ENCODE assay signal across 2 cellular contexts in genomic region chr12:76006028-76006916, GRCh38.
TF ChIP-seq lines count a peak whose summit lies in the region.

No MANE protein-coding gene starts in this region.

TF ChIP-seq in GM23338, 12 proteins besides CTCF, POLR2A, EP300 and RAD21:
- TF ChIP-seq NANOG (IDR thresholded peaks at IDR 0.05; ENCODE audit: borderline replicate concordance) (no peak), EZH2 (IDR thresholded peaks at IDR 0.05; ENCODE audit: low read depth, unreplicated experiment) (no peak), STAT1 (IDR thresholded peaks at IDR 0.05; ENCODE audit: unreplicated experiment) (no peak), REST (IDR thresholded peaks at IDR 0.05; ENCODE audit: unreplicated experiment) (no peak), ZNF331 (CRISPR knock-in tag; IDR thresholded peaks at IDR 0.05; ENCODE audit: low read depth) (no peak), EZH2phosphoT487 (IDR thresholded peaks at IDR 0.05; ENCODE audit: unreplicated experiment) (no peak), POLR2AphosphoS5 (IDR thresholded peaks at IDR 0.05; ENCODE audit: low read depth) (no peak), CREB1 (CRISPR knock-in tag; IDR thresholded peaks at IDR 0.05; ENCODE audit: low read depth) (no peak), JUNB (IDR thresholded peaks at IDR 0.05; ENCODE audit: unreplicated experiment) (no peak), ZNF114 (CRISPR knock-in tag; IDR thresholded peaks at IDR 0.05) (no peak)
- TF ChIP-seq, protein P1, sequence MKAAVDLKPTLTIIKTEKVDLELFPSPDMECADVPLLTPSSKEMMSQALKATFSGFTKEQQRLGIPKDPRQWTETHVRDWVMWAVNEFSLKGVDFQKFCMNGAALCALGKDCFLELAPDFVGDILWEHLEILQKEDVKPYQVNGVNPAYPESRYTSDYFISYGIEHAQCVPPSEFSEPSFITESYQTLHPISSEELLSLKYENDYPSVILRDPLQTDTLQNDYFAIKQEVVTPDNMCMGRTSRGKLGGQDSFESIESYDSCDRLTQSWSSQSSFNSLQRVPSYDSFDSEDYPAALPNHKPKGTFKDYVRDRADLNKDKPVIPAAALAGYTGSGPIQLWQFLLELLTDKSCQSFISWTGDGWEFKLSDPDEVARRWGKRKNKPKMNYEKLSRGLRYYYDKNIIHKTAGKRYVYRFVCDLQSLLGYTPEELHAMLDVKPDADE (IDR thresholded peaks at IDR 0.05): no peak
- TF ChIP-seq, protein P2, sequence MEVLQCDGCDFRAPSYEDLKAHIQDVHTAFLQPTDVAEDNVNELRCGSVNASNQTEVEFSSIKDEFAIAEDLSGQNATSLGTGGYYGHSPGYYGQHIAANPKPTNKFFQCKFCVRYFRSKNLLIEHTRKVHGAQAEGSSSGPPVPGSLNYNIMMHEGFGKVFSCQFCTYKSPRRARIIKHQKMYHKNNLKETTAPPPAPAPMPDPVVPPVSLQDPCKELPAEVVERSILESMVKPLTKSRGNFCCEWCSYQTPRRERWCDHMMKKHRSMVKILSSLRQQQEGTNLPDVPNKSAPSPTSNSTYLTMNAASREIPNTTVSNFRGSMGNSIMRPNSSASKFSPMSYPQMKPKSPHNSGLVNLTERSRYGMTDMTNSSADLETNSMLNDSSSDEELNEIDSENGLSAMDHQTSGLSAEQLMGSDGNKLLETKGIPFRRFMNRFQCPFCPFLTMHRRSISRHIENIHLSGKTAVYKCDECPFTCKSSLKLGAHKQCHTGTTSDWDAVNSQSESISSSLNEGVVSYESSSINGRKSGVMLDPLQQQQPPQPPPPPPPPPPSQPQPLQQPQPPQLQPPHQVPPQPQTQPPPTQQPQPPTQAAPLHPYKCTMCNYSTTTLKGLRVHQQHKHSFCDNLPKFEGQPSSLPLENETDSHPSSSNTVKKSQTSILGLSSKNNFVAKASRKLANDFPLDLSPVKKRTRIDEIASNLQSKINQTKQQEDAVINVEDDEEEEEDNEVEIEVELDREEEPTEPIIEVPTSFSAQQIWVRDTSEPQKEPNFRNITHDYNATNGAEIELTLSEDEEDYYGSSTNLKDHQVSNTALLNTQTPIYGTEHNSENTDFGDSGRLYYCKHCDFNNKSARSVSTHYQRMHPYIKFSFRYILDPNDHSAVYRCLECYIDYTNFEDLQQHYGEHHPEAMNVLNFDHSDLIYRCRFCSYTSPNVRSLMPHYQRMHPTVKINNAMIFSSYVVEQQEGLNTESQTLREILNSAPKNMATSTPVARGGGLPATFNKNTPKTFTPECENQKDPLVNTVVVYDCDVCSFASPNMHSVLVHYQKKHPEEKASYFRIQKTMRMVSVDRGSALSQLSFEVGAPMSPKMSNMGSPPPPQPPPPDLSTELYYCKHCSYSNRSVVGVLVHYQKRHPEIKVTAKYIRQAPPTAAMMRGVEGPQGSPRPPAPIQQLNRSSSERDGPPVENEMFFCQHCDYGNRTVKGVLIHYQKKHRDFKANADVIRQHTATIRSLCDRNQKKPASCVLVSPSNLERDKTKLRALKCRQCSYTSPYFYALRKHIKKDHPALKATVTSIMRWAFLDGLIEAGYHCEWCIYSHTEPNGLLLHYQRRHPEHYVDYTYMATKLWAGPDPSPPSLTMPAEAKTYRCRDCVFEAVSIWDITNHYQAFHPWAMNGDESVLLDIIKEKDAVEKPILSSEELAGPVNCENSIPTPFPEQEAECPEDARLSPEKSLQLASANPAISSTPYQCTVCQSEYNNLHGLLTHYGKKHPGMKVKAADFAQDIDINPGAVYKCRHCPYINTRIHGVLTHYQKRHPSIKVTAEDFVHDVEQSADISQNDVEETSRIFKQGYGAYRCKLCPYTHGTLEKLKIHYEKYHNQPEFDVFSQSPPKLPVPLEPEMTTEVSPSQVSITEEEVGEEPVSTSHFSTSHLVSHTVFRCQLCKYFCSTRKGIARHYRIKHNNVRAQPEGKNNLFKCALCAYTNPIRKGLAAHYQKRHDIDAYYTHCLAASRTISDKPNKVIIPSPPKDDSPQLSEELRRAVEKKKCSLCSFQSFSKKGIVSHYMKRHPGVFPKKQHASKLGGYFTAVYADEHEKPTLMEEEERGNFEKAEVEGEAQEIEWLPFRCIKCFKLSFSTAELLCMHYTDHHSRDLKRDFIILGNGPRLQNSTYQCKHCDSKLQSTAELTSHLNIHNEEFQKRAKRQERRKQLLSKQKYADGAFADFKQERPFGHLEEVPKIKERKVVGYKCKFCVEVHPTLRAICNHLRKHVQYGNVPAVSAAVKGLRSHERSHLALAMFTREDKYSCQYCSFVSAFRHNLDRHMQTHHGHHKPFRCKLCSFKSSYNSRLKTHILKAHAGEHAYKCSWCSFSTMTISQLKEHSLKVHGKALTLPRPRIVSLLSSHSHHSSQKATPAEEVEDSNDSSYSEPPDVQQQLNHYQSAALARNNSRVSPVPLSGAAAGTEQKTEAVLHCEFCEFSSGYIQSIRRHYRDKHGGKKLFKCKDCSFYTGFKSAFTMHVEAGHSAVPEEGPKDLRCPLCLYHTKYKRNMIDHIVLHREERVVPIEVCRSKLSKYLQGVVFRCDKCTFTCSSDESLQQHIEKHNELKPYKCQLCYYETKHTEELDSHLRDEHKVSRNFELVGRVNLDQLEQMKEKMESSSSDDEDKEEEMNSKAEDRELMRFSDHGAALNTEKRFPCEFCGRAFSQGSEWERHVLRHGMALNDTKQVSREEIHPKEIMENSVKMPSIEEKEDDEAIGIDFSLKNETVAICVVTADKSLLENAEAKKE (CRISPR knock-in tag; IDR thresholded peaks at IDR 0.05): no peak

TF ChIP-seq in H1, 55 proteins besides CTCF, POLR2A, EP300 and RAD21:
- TF ChIP-seq TEAD4 (IDR thresholded peaks at IDR 0.05; ENCODE audit: low read depth, low read length) (no peak), TCF12 (IDR thresholded peaks at IDR 0.05; ENCODE audit: low read depth, low read length) (0 out of 2 replicates have a peak, but pooled peaks have one; percentile 55)
